In genomic region chr16:25060920-25061319, GRCh38 we compare ENCODE assay signal across 10 cellular contexts. TPM values are rescaled to one million over a fixed set of nuclear protein-coding genes. Genes with fewer than 3 reads are reported as not detected.
DNase-seq lines count a peak whose midpoint lies in the region; ATAC-seq and TF ChIP-seq lines count a peak whose summit lies in the region.
"Had no signal": no experiment of that assay in that cellular context is flagged by ENCODE, and none has a peak within 500 bp of the region (broad histone marks: within the 10 kb centered on the region; RNA-seq: fewer than 3 reads in every experiment).

No MANE protein-coding gene starts in this region.

- no peaks in the 10 kb centered on the region for H3K36me3 ChIP-seq in spleen

- no peak overlapping the region for H3K4me3 Mint-ChIP-seq in activated T-cell treated with anti-CD3 and anti-CD28 coated beads, Interleukin-2, amount 50 U/mL, for 24 hours
- H3K4me3 Mint-ChIP-seq in activated naive CD8-positive, alpha-beta T cell treated with anti-CD3 and anti-CD28 coated beads for 36 hours, result no peak overlapping the region

- DNase-seq in activated T-cell treated with anti-CD3 and anti-CD28 coated beads, Interleukin-2, amount 50 U/mL, for 24 hours, result no peak
- DNase-seq in activated T-cell treated with anti-CD3 and anti-CD28 coated beads for 4 hours (no peak), NCI-H82 (lab: John Stamatoyannopoulos, UW) (peak; percentile 49), spleen (no peak), putamen (ENCODE audit: low spot score) (no peak)
- no peak for DNase-seq in activated naive CD8-positive, alpha-beta T cell treated with anti-CD3 and anti-CD28 coated beads for 36 hours
- DNase-seq: anterior cingulate cortex, SK-N-SH had no signal

- no peaks in the 10 kb centered on the region for H3K27me3 ChIP-seq in spleen (replicated peaks in 1 of 7)

- no peaks in the 10 kb centered on the region for H3K9me3 Mint-ChIP-seq in activated T-cell treated with anti-CD3 and anti-CD28 coated beads, Interleukin-2, amount 50 U/mL, for 24 hours
- H3K9me3 Mint-ChIP-seq in activated naive CD8-positive, alpha-beta T cell treated with anti-CD3 and anti-CD28 coated beads for 36 hours, result no peaks in the 10 kb centered on the region

- H3K36me3 Mint-ChIP-seq in activated T-cell treated with anti-CD3 and anti-CD28 coated beads, Interleukin-2, amount 50 U/mL, for 24 hours (ENCODE audit: low read depth), result no peaks in the 10 kb centered on the region
- no peaks in the 10 kb centered on the region for H3K36me3 Mint-ChIP-seq in activated naive CD8-positive, alpha-beta T cell treated with anti-CD3 and anti-CD28 coated beads for 36 hours

- H3K4me3 ChIP-seq in spleen, result no peak overlapping the region

- peak overlapping the region; percentile 32 to 94 (median 77) for H3K27ac ChIP-seq in spleen

- TF ChIP-seq CTCF in spleen (IDR thresholded peaks at IDR 0.05 in 8 of 11, conservative IDR thresholded peaks at IDR 0.05 in 3 of 11), result no peak

- no peaks in the 10 kb centered on the region for H3K9me3 ChIP-seq in spleen
- H3K9me3 ChIP-seq: SK-N-SH had no signal

- no peak for ATAC-seq in GM21447 (IDR thresholded peaks at IDR 0.05; ENCODE audit: unreplicated experiment)
- no peak for ATAC-seq in GM19467 (IDR thresholded peaks at IDR 0.05; ENCODE audit: unreplicated experiment)

- intact Hi-C loops in spleen (cut with DNase I; ENCODE audit: low total_unique reads), result no loop called here

- H3K27ac Mint-ChIP-seq in activated T-cell treated with anti-CD3 and anti-CD28 coated beads, Interleukin-2, amount 50 U/mL, for 24 hours, result peak overlapping the region; percentile 13
- H3K27ac Mint-ChIP-seq in activated naive CD8-positive, alpha-beta T cell treated with anti-CD3 and anti-CD28 coated beads for 36 hours, result peak overlapping the region; percentile 23

- peaks cover 2 to 64% (median 41%) of the 10 kb centered on the region in 6 donors for H3K4me1 ChIP-seq in spleen

- no peak for TF ChIP-seq POLR2A in spleen (IDR thresholded peaks at IDR 0.05)

- 0 to 41% (median 11%) methylated on average over 1 of the region's 1 CpG for WGBS in spleen, 5 donors

- H3K27me3 Mint-ChIP-seq in activated T-cell treated with anti-CD3 and anti-CD28 coated beads, Interleukin-2, amount 50 U/mL, for 24 hours, result no peaks in the 10 kb centered on the region
- no peaks in the 10 kb centered on the region for H3K27me3 Mint-ChIP-seq in activated naive CD8-positive, alpha-beta T cell treated with anti-CD3 and anti-CD28 coated beads for 36 hours

- H3K4me1 Mint-ChIP-seq in activated T-cell treated with anti-CD3 and anti-CD28 coated beads, Interleukin-2, amount 50 U/mL, for 24 hours (ENCODE audit: low read depth), result peaks cover 43% of the 10 kb centered on the region
- peaks cover 53% of the 10 kb centered on the region for H3K4me1 Mint-ChIP-seq in activated naive CD8-positive, alpha-beta T cell treated with anti-CD3 and anti-CD28 coated beads for 36 hours

RNA-seq across cellular contexts. Expression of gene ARHGAP17, which starts 45.8 kb away (rescaled TPM):
- total RNA-seq in activated naive CD8-positive, alpha-beta T cell treated with anti-CD3 and anti-CD28 coated beads for 36 hours, result 10 to 100 TPM; 72.5 to 79.3 TPM
- 100 to 1,000 TPM; 126 to 254 (median 226) TPM for total RNA-seq in spleen
- polyA plus RNA-seq in spleen, result 100 to 1,000 TPM in 2 of 3 donors, 10 to 100 TPM in 1; 62.2 to 116 (median 102) TPM

RNA-seq across cellular contexts. Expression of gene LCMT1, which starts 50.6 kb away (rescaled TPM):
- 10 to 100 TPM; 43.9 to 44.1 TPM for total RNA-seq in activated naive CD8-positive, alpha-beta T cell treated with anti-CD3 and anti-CD28 coated beads for 36 hours
- 10 to 100 TPM; 25.8 to 33.3 (median 29.0) TPM for total RNA-seq in spleen
- 10 to 100 TPM; 25.1 to 28.2 (median 26.2) TPM for polyA plus RNA-seq in spleen
